1 cellular context compared by ENCODE assay signal in genomic region chr16:27409958-27410357, GRCh38. TPM values are rescaled to one million over a fixed set of nuclear protein-coding genes. Genes with fewer than 3 reads are reported as not detected.
"Had no signal": no experiment of that assay in that cellular context is flagged by ENCODE, and none has a peak within 500 bp of the region (broad histone marks: within the 10 kb centered on the region; RNA-seq: fewer than 3 reads in every experiment).

No MANE protein-coding gene starts in this region.

RNA-seq across cellular contexts. Expression of gene IL21R, which starts 8.0 kb away (rescaled TPM):
- total RNA-seq: cardiac muscle cell had no signal
- polyA plus RNA-seq: cardiac muscle cell had no signal
